ENCODE assay signal across 2 cellular contexts in genomic region chr14:20996521-20996920, GRCh38.
TF ChIP-seq lines count a peak whose summit lies in the region.

No MANE protein-coding gene starts in this region.

TF ChIP-seq in GM12878, 131 proteins besides CTCF, POLR2A, EP300 and RAD21:
- TF ChIP-seq SREBF1 (IDR thresholded peaks at IDR 0.05; ENCODE audit: low read length) (no peak), NFXL1 (IDR thresholded peaks at IDR 0.05; ENCODE audit: borderline replicate concordance) (no peak), JUND (IDR thresholded peaks at IDR 0.05; ENCODE audit: low read depth, low read length) (no peak), CREB1 (IDR thresholded peaks at IDR 0.05; ENCODE audit: low read depth) (no peak), IKZF1 (conservative IDR thresholded peaks at IDR 0.05) (no peak), SMARCA5 (IDR thresholded peaks at IDR 0.05) (no peak)

TF ChIP-seq in SK-N-SH, 30 proteins besides CTCF, POLR2A, EP300 and RAD21:
- no peak for TF ChIP-seq REST (IDR thresholded peaks at IDR 0.05; ENCODE audit: low read depth, low read length)
- TF ChIP-seq ELF1 (IDR thresholded peaks at IDR 0.05) = no peak
- TF ChIP-seq ZBTB33 (IDR thresholded peaks at IDR 0.05; ENCODE audit: borderline replicate concordance, low read depth) = no peak
